24 cellular contexts compared by ENCODE assay signal in genomic region chr9:137663584-137663983, GRCh38. TPM values are rescaled to one million over a fixed set of nuclear protein-coding genes. Genes with fewer than 3 reads are reported as not detected.
DNase-seq lines count a peak whose midpoint lies in the region; ATAC-seq and TF ChIP-seq lines count a peak whose summit lies in the region.
"Had no signal": no experiment of that assay in that cellular context is flagged by ENCODE, and none has a peak within 500 bp of the region (broad histone marks: within the 10 kb centered on the region; RNA-seq: fewer than 3 reads in every experiment).

No MANE protein-coding gene starts in this region.

- no peak overlapping the region for H3T11ph ChIP-seq in H9 (ENCODE audit: low read length)

- H3K9me3 Mint-ChIP-seq in H9 (no peaks in the 10 kb centered on the region; a peak in 2 of 5 replicates), type B pancreatic cell (no peaks in the 10 kb centered on the region)
- no peaks in the 10 kb centered on the region for H3K9me3 Mint-ChIP-seq in activated T-helper 17 cell treated with anti-CD3 and anti-CD28 coated beads, Interleukin-2, amount 50 U/mL, for 72 hours
- H3K9me3 Mint-ChIP-seq: CD8-positive, alpha-beta memory T cell had no signal

- no peak overlapping the region for H2BK15ac ChIP-seq in H9 (ENCODE audit: low read depth, low read length)

- H3K4me3 ChIP-seq in SJCRH30 (no peak overlapping the region), gastrocnemius medialis (no peak overlapping the region)
- H3K4me3 ChIP-seq: MG63, SK-N-MC had no signal

- H2BK12ac ChIP-seq in H9 (ENCODE audit: insufficient read length, low read depth, low read length): no peak overlapping the region

- no peak overlapping the region for H4K8ac ChIP-seq in H9 (replicated peaks; ENCODE audit: insufficient read length, low read depth, low read length)

- no peaks in the 10 kb centered on the region for H3K27me3 Mint-ChIP-seq in H9 (ENCODE audit: low read depth)
- H3K27me3 Mint-ChIP-seq in activated T-helper 17 cell treated with anti-CD3 and anti-CD28 coated beads, Interleukin-2, amount 50 U/mL, for 72 hours: no peaks in the 10 kb centered on the region
- H3K27me3 Mint-ChIP-seq in type B pancreatic cell: no peaks in the 10 kb centered on the region
- H3K27me3 Mint-ChIP-seq: CD8-positive, alpha-beta memory T cell had no signal

- peak; percentile 38 for DNase-seq in DMS53 (lab: John Stamatoyannopoulos, UW)
- no peak for DNase-seq in DMS53 treated with DMSO at 0.1 percent for 48 hours (lab: John Stamatoyannopoulos, UW; ENCODE audit: unreplicated experiment)
- no peak for DNase-seq in H9
- DNase-seq in type B pancreatic cell (ENCODE audit: extremely low spot score, unreplicated experiment): no peak
- no peak for DNase-seq in SJCRH30
- no peak for DNase-seq in gastrocnemius medialis
- DNase-seq: 8988T; BE2C; CD8-positive, alpha-beta memory T cell; DMS79 treated with DMSO at 0.1 percent for 48 hours; HCEC 1CT; IMR-90; MG63; NCI-H1048; NCI-H1436; NCI-H1930; NCI-H2171; NCI-H748 treated with DMSO at 0.1 percent for 48 hours; NK-92 treated with Interleukin-12 subunit alpha and Interleukin-12 subunit beta, amount 100 ng/mL, for 24 hours; OCI-M1; Right ventricle myocardium superior had no signal

- ATAC-seq in activated T-helper 17 cell treated with anti-CD3 and anti-CD28 coated beads, Interleukin-2, amount 50 U/mL, for 72 hours (replicated peaks): no peak
- ATAC-seq in gastrocnemius medialis: no peak
- ATAC-seq in GM21529 (IDR thresholded peaks at IDR 0.05; ENCODE audit: unreplicated experiment): no peak

- peak overlapping the region; percentile 7 to 87 (median 51); a peak in 2 of 7 replicates for H3K27ac Mint-ChIP-seq in H9
- peak overlapping the region; percentile 8 for H3K27ac Mint-ChIP-seq in activated T-helper 17 cell treated with anti-CD3 and anti-CD28 coated beads, Interleukin-2, amount 50 U/mL, for 72 hours
- peak overlapping the region; percentile 2 for H3K27ac Mint-ChIP-seq in type B pancreatic cell

- no peak overlapping the region for H3K9ac ChIP-seq in H9 (ENCODE audit: extremely low read depth, insufficient read length, low read length)

- no peak overlapping the region for H2AK5ac ChIP-seq in H9 (ENCODE audit: insufficient read length, low read length)

- H3K36me3 Mint-ChIP-seq in H9 (ENCODE audit: insufficient read depth in 1 of 3, low read depth in 3 of 3) (peaks cover 6 to 11% (median 8%) of the 10 kb centered on the region in 3 experiments), type B pancreatic cell (peaks cover 16% of the 10 kb centered on the region)
- peaks cover 35% of the 10 kb centered on the region for H3K36me3 Mint-ChIP-seq in activated T-helper 17 cell treated with anti-CD3 and anti-CD28 coated beads, Interleukin-2, amount 50 U/mL, for 72 hours (ENCODE audit: low read depth)

- TF ChIP-seq CTCF in H9 (conservative IDR thresholded peaks at IDR 0.05): no peak
- TF ChIP-seq CTCF in type B pancreatic cell (conservative IDR thresholded peaks at IDR 0.05): no peak
- TF ChIP-seq CTCF in gastrocnemius medialis (IDR thresholded peaks at IDR 0.05 in 4 of 5, conservative IDR thresholded peaks at IDR 0.05 in 1 of 5): no peak

- H4K91ac ChIP-seq in H9 (ENCODE audit: insufficient read length, low read depth, low read length): no peak overlapping the region

- no peak overlapping the region for H2BK5ac ChIP-seq in H9 (ENCODE audit: insufficient read length, low read length)

- H3K4me1 ChIP-seq in H9 (ENCODE audit: insufficient read depth, low read length) (peaks cover 19% of the 10 kb centered on the region; the same call in 1 of the 2 replicates), SJCRH30 (no peaks in the 10 kb centered on the region), gastrocnemius medialis (peaks cover 13% of the 10 kb centered on the region in 2 donors)

- H3K9me3 ChIP-seq in H9 (ENCODE audit: control insufficient read depth, low read depth, low read length) (no peaks in the 10 kb centered on the region), SJCRH30 (replicated peaks) (no peaks in the 10 kb centered on the region), gastrocnemius medialis (no peaks in the 10 kb centered on the region)
- H3K9me3 ChIP-seq: BE2C, MG63 had no signal

- peaks cover 4% of the 10 kb centered on the region for H3K23me2 ChIP-seq in H9 (ENCODE audit: insufficient read length, low read depth, low read length, poor library complexity, severe bottlenecking)

- no peak overlapping the region for H3K18ac ChIP-seq in H9 (ENCODE audit: insufficient read length, low read depth, low read length)

- no peaks in the 10 kb centered on the region for H4K20me1 ChIP-seq in H9 (ENCODE audit: control insufficient read depth, insufficient read depth, insufficient read length)

- H2BK120ac ChIP-seq in H9 (ENCODE audit: low read depth, low read length, poor library complexity, severe bottlenecking): no peak overlapping the region

- no peak overlapping the region for H3K4ac ChIP-seq in H9 (ENCODE audit: low read depth, low read length)

- H3K27ac ChIP-seq in H9 (ENCODE audit: insufficient read length, low read depth, low read length) (peak overlapping the region; percentile 28), SJCRH30 (no peak overlapping the region), gastrocnemius medialis (no peak overlapping the region)
- H3K27ac ChIP-seq: SK-N-MC had no signal

- H3K4me1 Mint-ChIP-seq in H9: peaks cover 51 to 58% of the 10 kb centered on the region in 2 experiments
- H3K4me1 Mint-ChIP-seq in activated T-helper 17 cell treated with anti-CD3 and anti-CD28 coated beads, Interleukin-2, amount 50 U/mL, for 72 hours: peaks cover 11% of the 10 kb centered on the region
- peaks cover 34% of the 10 kb centered on the region for H3K4me1 Mint-ChIP-seq in type B pancreatic cell (ENCODE audit: unreplicated experiment)

- H3K36me3 ChIP-seq in SJCRH30: peaks cover 3% of the 10 kb centered on the region
- no peaks in the 10 kb centered on the region for H3K36me3 ChIP-seq in gastrocnemius medialis
- H3K36me3 ChIP-seq: BE2C had no signal

- intact Hi-C loops in gastrocnemius medialis (cut with DNase I; ENCODE audit: low total_unique reads): no loop called here

- no CpG with 5 or more reads among the region's 4 CpGs for WGBS in H9 (ENCODE audit: extremely low coverage, insufficient read length, low lambda C conversion rate)

- no peak overlapping the region for H3K4me3 Mint-ChIP-seq in H9
- H3K4me3 Mint-ChIP-seq in activated T-helper 17 cell treated with anti-CD3 and anti-CD28 coated beads, Interleukin-2, amount 50 U/mL, for 72 hours: no peak overlapping the region
- no peak overlapping the region for H3K4me3 Mint-ChIP-seq in type B pancreatic cell
- H3K4me3 Mint-ChIP-seq: CD8-positive, alpha-beta memory T cell had no signal

- H3K56ac ChIP-seq in H9 (ENCODE audit: insufficient read length, low read depth, low read length): no peak overlapping the region

- H3K79me1 ChIP-seq in H9 (ENCODE audit: insufficient read depth, low read depth, low read length, poor library complexity, severe bottlenecking): no peaks in the 10 kb centered on the region

- H3K14ac ChIP-seq in H9 (ENCODE audit: insufficient read depth, low read length): no peak overlapping the region

- H3K79me2 ChIP-seq in H9 (ENCODE audit: insufficient read depth, low read length): peaks cover 16% of the 10 kb centered on the region; the same call in 1 of the 2 replicates

- H3K27me3 ChIP-seq in H9 (ENCODE audit: insufficient read depth, low read length) (no peaks in the 10 kb centered on the region), SJCRH30 (no peaks in the 10 kb centered on the region), gastrocnemius medialis (no peaks in the 10 kb centered on the region)
- H3K27me3 ChIP-seq: BE2C, MG63 had no signal

- no peak overlapping the region for H4K5ac ChIP-seq in H9 (ENCODE audit: insufficient read length, low read depth, low read length)

- no peak overlapping the region for H2AFZ ChIP-seq in H9 (ENCODE audit: low read length)

- no peak overlapping the region for H2BK20ac ChIP-seq in H9 (ENCODE audit: low read depth, low read length, poor library complexity, severe bottlenecking)

- H3K4me2 ChIP-seq in H9 (ENCODE audit: insufficient read depth, insufficient read length, low read length): no peak overlapping the region

- TF ChIP-seq POLR2A in gastrocnemius medialis (IDR thresholded peaks at IDR 0.05): no peak

- no peak overlapping the region for H3K23ac ChIP-seq in H9 (ENCODE audit: insufficient read length, low read depth, low read length)

- in situ Hi-C loops in gastrocnemius medialis (cut with MboI; ENCODE audit: low sequenced_read_pairs in 4 of 4): no loop called here

RNA-seq across cellular contexts. Expression of gene EHMT1, which starts 44.8 kb away (rescaled TPM):
- total RNA-seq in H9 (2021) (112 and 121 TPM in 2 replicates), type B pancreatic cell (ENCODE audit: low replicate concordance) (99.8 and 111 TPM in 2 replicates), gastrocnemius medialis (10 to 100 TPM; 38.6 to 77.8 (median 54.3) TPM)
- total RNA-seq in activated T-helper 17 cell treated with anti-CD3 and anti-CD28 coated beads, Interleukin-2, amount 50 U/mL, for 72 hours: 10 to 100 TPM; 77.2 to 77.8 TPM
- 77.3 and 79.6 TPM in 2 replicates for total RNA-seq in SJCRH30 (2014; rRNA removed; shearing (Covaris generic))

RNA-seq across cellular contexts. Expression of gene ARRDC1, which starts 58.1 kb away (rescaled TPM):
- 26.4 and 34.4 TPM in 2 replicates for total RNA-seq in H9 (2021)
- total RNA-seq in activated T-helper 17 cell treated with anti-CD3 and anti-CD28 coated beads, Interleukin-2, amount 50 U/mL, for 72 hours: 10 to 100 TPM; 39.0 to 43.0 TPM
- total RNA-seq in type B pancreatic cell (ENCODE audit: low replicate concordance): 46.4 and 96.6 TPM in 2 replicates
- total RNA-seq in SJCRH30 (2014; rRNA removed; shearing (Covaris generic)): 4.5 and 5.4 TPM in 2 replicates
- 10 to 100 TPM; 20.5 to 23.7 (median 23.3) TPM for total RNA-seq in gastrocnemius medialis
